In genomic region chr7:139457153-139457946, GRCh38 we compare ENCODE assay signal across 1 cellular context.
TF ChIP-seq lines count a peak whose summit lies in the region.

No MANE protein-coding gene starts in this region.

TF ChIP-seq in IMR-90, 13 proteins besides CTCF, POLR2A, EP300 and RAD21:
- TF ChIP-seq NFE2L2 (IDR thresholded peaks at IDR 0.05; ENCODE audit: low read depth, low read length) (no peak), CHD1 (IDR thresholded peaks at IDR 0.05; ENCODE audit: low read depth, low read length) (no peak), SMC3 (IDR thresholded peaks at IDR 0.05; ENCODE audit: low read depth, low read length) (no peak), USF2 (IDR thresholded peaks at IDR 0.05; ENCODE audit: low read depth, low read length) (no peak), CEBPB (IDR thresholded peaks at IDR 0.05; ENCODE audit: low read depth, low read length) (no peak), RFX5 (IDR thresholded peaks at IDR 0.05; ENCODE audit: low read depth, low read length) (no peak), BHLHE40 (IDR thresholded peaks at IDR 0.05; ENCODE audit: low read depth, low read length) (no peak), FOS (IDR thresholded peaks at IDR 0.05; ENCODE audit: low read depth, low read length) (no peak), MAZ (IDR thresholded peaks at IDR 0.05; ENCODE audit: borderline replicate concordance, low read depth, low read length) (no peak), MXI1 (IDR thresholded peaks at IDR 0.05; ENCODE audit: borderline replicate concordance, low read depth, low read length) (no peak), MAFK (IDR thresholded peaks at IDR 0.05; ENCODE audit: low read depth, low read length) (no peak), ELK1 (IDR thresholded peaks at IDR 0.05; ENCODE audit: borderline replicate concordance, low read depth, low read length) (no peak), RCOR1 (IDR thresholded peaks at IDR 0.05; ENCODE audit: insufficient replicate concordance, low read length) (no peak)
